18 cellular contexts compared by ENCODE assay signal in genomic region chr17:42672038-42672437, GRCh38. TPM values are rescaled to one million over a fixed set of nuclear protein-coding genes. Genes with fewer than 3 reads are reported as not detected.
DNase-seq lines count a peak whose midpoint lies in the region; ATAC-seq, FAIRE-seq and TF ChIP-seq lines count a peak whose summit lies in the region.
"Had no signal": no experiment of that assay in that cellular context is flagged by ENCODE, and none has a peak within 500 bp of the region (broad histone marks: within the 10 kb centered on the region; RNA-seq: fewer than 3 reads in every experiment).

No MANE protein-coding gene starts in this region.

- H3K27me3 Mint-ChIP-seq in stimulated activated naive CD8-positive, alpha-beta T cell treated with anti-CD3 and anti-CD28 coated beads, Interleukin-15, Interleukin-2, amounts not matched to agents 100 ng/mL and 50 ng/mL, for 24 hours, result peaks cover 49% of the 10 kb centered on the region

- H3K4me3 ChIP-seq in GM12878, result no peak overlapping the region
- H3K4me3 ChIP-seq in iPS-20b (ENCODE audit: low read length), result peak overlapping the region; percentile 61
- no peak overlapping the region for H3K4me3 ChIP-seq in vagina
- H3K4me3 ChIP-seq in tibial nerve, result no peak overlapping the region
- H3K4me3 ChIP-seq: adrenal gland, heart left ventricle, left lung, thyroid gland had no signal

- no peak for DNase-seq in stimulated activated naive CD8-positive, alpha-beta T cell treated with anti-CD3 and anti-CD28 coated beads, Interleukin-15, Interleukin-2, amounts not matched to agents 100 U/mL and 50 U/mL, for 24 hours
- no peak for DNase-seq in GM12878 (ENCODE audit: low read depth, low spot score)
- no peak for DNase-seq in vagina (ENCODE audit: extremely low spot score in 2 of 2)
- no peak for DNase-seq in tibial nerve (ENCODE audit: low spot score in 2 of 2)
- no peak for DNase-seq in NAMALWA (ENCODE audit: low spot score)
- DNase-seq in stimulated activated CD4-positive, alpha-beta T cell treated with anti-CD3 and anti-CD28 coated beads, Interleukin-1b, Interleukin-23, amount 100 ng/mL, for 48 hours, result no peak
- DNase-seq: activated CD4-positive, alpha-beta T cell treated with anti-CD3 and anti-CD28 coated beads, Interleukin-2, amount 50 U/mL, for 48 hours; activated T-cell treated with anti-CD3 and anti-CD28 coated beads, Interleukin-2, amount 50 U/mL, for 48 hours; adrenal gland; CD8-positive, alpha-beta T cell; GDM1; left lung; naive B cell; thyroid gland had no signal

- peaks cover 5% of the 10 kb centered on the region for H3K36me3 Mint-ChIP-seq in stimulated activated naive CD8-positive, alpha-beta T cell treated with anti-CD3 and anti-CD28 coated beads, Interleukin-15, Interleukin-2, amounts not matched to agents 100 ng/mL and 50 ng/mL, for 24 hours (ENCODE audit: low read depth)
- H3K36me3 Mint-ChIP-seq: naive B cell had no signal

- RAD21 ChIA-PET in GM12878 (lab: Charles Lee; ENCODE audit: unreplicated experiment), result interaction anchor here (1.5 kb wide), 1 partner anchor 53 kb away, joined by 3 read pairs; no protein-coding TSS in a partner anchor

- H3K4me1 ChIP-seq in GM12878 (ENCODE audit: control insufficient read depth, insufficient read depth, low read length) (peaks cover 3% of the 10 kb centered on the region; the same call in 1 of the 2 replicates), iPS-20b (ENCODE audit: insufficient read depth, low read length) (peaks cover 23% of the 10 kb centered on the region), vagina (peaks cover 81% of the 10 kb centered on the region), tibial nerve (peaks cover 0 to 85% (median 40%) of the 10 kb centered on the region in 4 donors)

- peaks cover 25% of the 10 kb centered on the region for H3K4me1 Mint-ChIP-seq in stimulated activated naive CD8-positive, alpha-beta T cell treated with anti-CD3 and anti-CD28 coated beads, Interleukin-15, Interleukin-2, amounts not matched to agents 100 ng/mL and 50 ng/mL, for 24 hours (ENCODE audit: low read depth)

- POLR2A ChIA-PET in GM12878 (lab: Charles Lee), result interaction anchor here (0.5 to 0.9 kb wide), 4 partner anchors 9 to 1675 kb away, joined by 3 to 4 read pairs (median 4); no protein-coding TSS in a partner anchor

- TF ChIP-seq POLR2A in GM12878 (IDR thresholded peaks at IDR 0.05; ENCODE audit: low read depth, low read length) (no peak), vagina (IDR thresholded peaks at IDR 0.05) (no peak), tibial nerve (IDR thresholded peaks at IDR 0.05) (no peak)

- TF ChIP-seq CTCF in GM12878 (IDR thresholded peaks at IDR 0.05 in 2 of 3, conservative IDR thresholded peaks at IDR 0.05 in 1 of 3; ENCODE audit: control insufficient read depth in 2 of 3, extremely low read depth in 1 of 3, insufficient read depth in 1 of 3, low read depth in 3 of 3, low read length in 3 of 3), result no peak
- no peak for TF ChIP-seq CTCF in vagina (IDR thresholded peaks at IDR 0.05)
- TF ChIP-seq CTCF in tibial nerve (IDR thresholded peaks at IDR 0.05), result no peak

- H3K4me2 ChIP-seq in GM12878 (ENCODE audit: control insufficient read depth, insufficient read depth), result 0 out of 2 replicates have a peak overlapping the region, but pooled peaks have one; percentile 27

- WGBS in GM12878 (ENCODE audit: insufficient coverage, insufficient replicate concordance, low lambda C conversion rate, missing lambda C conversion rate), result 88% methylated on average over 28 of the region's 28 CpGs
- WGBS in tibial nerve, 2 donors, result 71 to 83% methylated on average over 25 to 28 of the region's 28 CpGs

- peaks cover 29% of the 10 kb centered on the region for H3K79me2 ChIP-seq in GM12878 (ENCODE audit: control insufficient read depth, insufficient read depth, low read length)

- no peaks in the 10 kb centered on the region for H4K20me1 ChIP-seq in GM12878 (ENCODE audit: control insufficient read depth, insufficient read depth)

- H3K27me3 ChIP-seq in GM12878 (replicated peaks in 1 of 2; ENCODE audit: control insufficient read depth in 2 of 2, insufficient read depth in 2 of 2, low read length in 1 of 2), result no peaks in the 10 kb centered on the region
- peaks cover 68% of the 10 kb centered on the region for H3K27me3 ChIP-seq in iPS-20b (ENCODE audit: insufficient read depth, low read length)
- no peaks in the 10 kb centered on the region for H3K27me3 ChIP-seq in vagina
- no peaks in the 10 kb centered on the region for H3K27me3 ChIP-seq in tibial nerve
- H3K27me3 ChIP-seq: adrenal gland, thyroid gland had no signal

- ATAC-seq in stimulated activated naive CD8-positive, alpha-beta T cell treated with anti-CD3 and anti-CD28 coated beads, Interleukin-15, Interleukin-2, amounts not matched to agents 100 U/mL and 50 U/mL, for 24 hours, result no peak
- no peak for ATAC-seq in GM12878
- ATAC-seq: CD8-positive, alpha-beta T cell; heart left ventricle; left lung had no signal

- peak overlapping the region; percentile 37 for H3K4me3 Mint-ChIP-seq in stimulated activated naive CD8-positive, alpha-beta T cell treated with anti-CD3 and anti-CD28 coated beads, Interleukin-15, Interleukin-2, amounts not matched to agents 100 ng/mL and 50 ng/mL, for 24 hours

- H3K9me3 Mint-ChIP-seq in stimulated activated naive CD8-positive, alpha-beta T cell treated with anti-CD3 and anti-CD28 coated beads, Interleukin-15, Interleukin-2, amounts not matched to agents 100 ng/mL and 50 ng/mL, for 24 hours, result no peaks in the 10 kb centered on the region
- H3K9me3 Mint-ChIP-seq: CD8-positive, alpha-beta T cell; naive B cell had no signal

- intact Hi-C loops in GM12878 (cut with micrococcal nuclease; ENCODE audit: unreplicated experiment), result no loop called here
- intact Hi-C loops in vagina (cut with DNase I), result loop anchor here (5.0 kb wide), 1 partner anchor 65 kb away; the partner anchor contains the start of genes RETREG3 and TUBG1

- SMC1A ChIA-PET in GM12878 (lab: Charles Lee; ENCODE audit: uncharacterized antibody, unreplicated experiment), result interaction anchor here (1.2 kb wide), 1 partner anchor 64 kb away, joined by 4 read pairs; no protein-coding TSS in a partner anchor

- no TSS peak for BruUV-seq in GM12878 (replicated peaks; lab: Mats Ljungman, UMichigan)

- H3K27ac ChIP-seq in GM12878 (ENCODE audit: control insufficient read depth, insufficient read depth) (no peak overlapping the region), iPS-20b (ENCODE audit: low read length) (no peak overlapping the region), vagina (peak overlapping the region; percentile 98), tibial nerve (peak overlapping the region in 2 of 4 donors; percentile 6 to 97)
- H3K27ac ChIP-seq: adrenal gland, left lung, thyroid gland had no signal

- no peak overlapping the region for H3K27ac Mint-ChIP-seq in stimulated activated naive CD8-positive, alpha-beta T cell treated with anti-CD3 and anti-CD28 coated beads, Interleukin-15, Interleukin-2, amounts not matched to agents 100 ng/mL and 50 ng/mL, for 24 hours
- H3K27ac Mint-ChIP-seq: CD8-positive, alpha-beta T cell had no signal

- H3K36me3 ChIP-seq in GM12878 (ENCODE audit: control insufficient read depth in 2 of 2, insufficient read depth in 2 of 2, low read length in 1 of 2) (peaks cover 20 to 32% of the 10 kb centered on the region in 2 experiments; a peak in 3 of 4 replicates), iPS-20b (ENCODE audit: insufficient read depth, low read depth, low read length) (peaks cover 20% of the 10 kb centered on the region), vagina (peaks cover 0 to 46% of the 10 kb centered on the region in 2 donors), tibial nerve (peaks cover 0 to 66% (median 0%) of the 10 kb centered on the region in 3 donors)

- no peak for FAIRE-seq in GM12878 (lab: Jason Lieb, UNC)
- FAIRE-seq: TTC549 had no signal

- in situ Hi-C loops in GM12878 (cut with MboI), result no loop called here

- H2AFZ ChIP-seq in GM12878 (ENCODE audit: control insufficient read depth, low read depth, low read length), result no peak overlapping the region

- TF ChIP-seq EP300 in GM12878 (IDR thresholded peaks at IDR 0.05; ENCODE audit: borderline replicate concordance in 1 of 2, control insufficient read depth in 1 of 2, low read depth in 2 of 2, low read length in 2 of 2) (no peak), tibial nerve (IDR thresholded peaks at IDR 0.05) (no peak)

- no peak overlapping the region for H3K9ac ChIP-seq in GM12878 (ENCODE audit: control insufficient read depth, insufficient read depth, low read length)
- H3K9ac ChIP-seq in iPS-20b (ENCODE audit: low read depth, low read length), result no peak overlapping the region

- CTCF ChIA-PET in GM12878 (lab: Yijun Ruan, JAX), result interaction anchor here (0.8 to 10.1 kb wide), 7 partner anchors 9 to 94 kb away, joined by 3 to 134 read pairs (median 5); no protein-coding TSS in a partner anchor

- no peak for TF ChIP-seq RAD21 in GM12878 (IDR thresholded peaks at IDR 0.05; ENCODE audit: insufficient read depth, low read depth, low read length)

- H3K9me3 ChIP-seq in GM12878 (replicated peaks; ENCODE audit: control insufficient read depth, insufficient read depth, low read length) (no peaks in the 10 kb centered on the region), iPS-20b (ENCODE audit: insufficient read depth, low read depth, low read length) (no peaks in the 10 kb centered on the region), vagina (no peaks in the 10 kb centered on the region), tibial nerve (no peaks in the 10 kb centered on the region)
- H3K9me3 ChIP-seq: adrenal gland, heart left ventricle, left lung, thyroid gland had no signal

RNA-seq across cellular contexts. Expression of gene PLEKHH3, which starts 4.8 kb away (rescaled TPM):
- 39.3 and 53.5 TPM in 2 replicates for total RNA-seq in GM12878 (2013; cell fraction: nucleolus; rRNA removed)
- 15.8 and 22.3 TPM in 2 replicates for total RNA-seq in GM12878 (2014; rRNA removed)
- 7.0 and 7.8 TPM in 2 replicates for total RNA-seq in GM12878 (2014; rRNA removed; fragmentation: Illumina TruSeq; extraction: Trizol)
- total RNA-seq in GM12878 (2021), result 35.5 and 38.0 TPM in 2 replicates
- 6.9 TPM for polyA plus RNA-seq in GM12878 (2011; ENCODE audit: low read depth)
- 4.0 and 14.0 TPM in 2 replicates for polyA plus RNA-seq in GM12878 (2011; rRNA removed)
- polyA plus RNA-seq in GM12878 (2011; cell fraction: cytosol; rRNA removed), result 18.7 and 28.9 TPM in 2 replicates
- polyA plus RNA-seq in GM12878 (2011; cell fraction: nucleus; rRNA removed), result 87.8 and 125 TPM in 2 replicates
- 26.0 and 33.7 TPM in 2 replicates for polyA plus RNA-seq in GM12878 (2012)
- polyA plus RNA-seq in GM12878 (2014; fragmentation: Illumina TruSeq; extraction: Trizol), result 1.5 and 3.9 TPM in 2 replicates
- polyA plus RNA-seq in GM12878 (2014; fragmentation: Nextera tagmentation; extraction: Ambion mirVana), result 1 to 10 TPM in 1 of 2 experiments, under 1 TPM in 1; 0.31 to 2.1 TPM
- 29.5 and 31.3 TPM in 2 replicates for polyA plus RNA-seq in GM12878 (2014; rRNA removed)
- polyA plus RNA-seq in GM12878 (2016; fragmentation: Nextera tagmentation; extraction: Ambion mirVana), result 10 to 100 TPM; 10.3 to 11.8 TPM
- 4.8 and 17.2 TPM in 2 replicates for polyA minus RNA-seq in GM12878 (2011; rRNA and poly(A)+ RNA removed)
- polyA minus RNA-seq in GM12878 (2011; cell fraction: cytosol; rRNA and poly(A)+ RNA removed), result 17.5 and 20.7 TPM in 2 replicates
- polyA minus RNA-seq in GM12878 (2011; cell fraction: nucleus; rRNA and poly(A)+ RNA removed), result 15.4 and 25.4 TPM in 2 replicates
- total RNA-seq in vagina, result 44.9 TPM
- 10 to 100 TPM; 32.4 to 57.7 (median 46.1) TPM for total RNA-seq in tibial nerve

RNA-seq across cellular contexts. Expression of gene CCR10, which starts 9.6 kb away (rescaled TPM):
- total RNA-seq in GM12878 (2013; cell fraction: nucleolus; rRNA removed), result 7.4 TPM in 2 replicates
- total RNA-seq in GM12878 (2014; rRNA removed) (25.2 and 34.2 TPM in 2 replicates), GM12878 (2014; rRNA removed; fragmentation: Illumina TruSeq; extraction: Trizol) (1.7 and 2.3 TPM in 2 replicates), GM12878 (2021) (54.0 and 61.3 TPM in 2 replicates), vagina (3.2 TPM), tibial nerve (10 to 100 TPM in 1 of 4 donors, 1 to 10 TPM in 3; 3.7 to 11.1 (median 7.1) TPM)
- polyA plus RNA-seq in GM12878 (2011; ENCODE audit: low read depth), result 6.0 TPM
- polyA plus RNA-seq in GM12878 (2011; rRNA removed) (1.7 and 2.6 TPM in 2 replicates), GM12878 (2014; fragmentation: Illumina TruSeq; extraction: Trizol) (0.22 and 0.82 TPM in 2 replicates), GM12878 (2014; fragmentation: Nextera tagmentation; extraction: Ambion mirVana) (under 1 TPM; 0.05 to 0.27 TPM), GM12878 (2014; rRNA removed) (21.0 and 30.9 TPM in 2 replicates), GM12878 (2016; fragmentation: Nextera tagmentation; extraction: Ambion mirVana) (10 to 100 TPM; 60.3 to 63.6 TPM)
- 7.5 and 12.9 TPM in 2 replicates for polyA plus RNA-seq in GM12878 (2011; cell fraction: cytosol; rRNA removed)
- 18.7 and 23.8 TPM in 2 replicates for polyA plus RNA-seq in GM12878 (2011; cell fraction: nucleus; rRNA removed)
- polyA plus RNA-seq in GM12878 (2012), result 20.8 and 43.4 TPM in 2 replicates
- polyA minus RNA-seq in GM12878 (2011; rRNA and poly(A)+ RNA removed), result 2.6 and 3.8 TPM in 2 replicates
- polyA minus RNA-seq in GM12878 (2011; cell fraction: cytosol; rRNA and poly(A)+ RNA removed), result 7.2 and 10.8 TPM in 2 replicates
- 7.9 and 15.9 TPM in 2 replicates for polyA minus RNA-seq in GM12878 (2011; cell fraction: nucleus; rRNA and poly(A)+ RNA removed)

RNA-seq across cellular contexts. Expression of gene CNTNAP1, which starts 10.3 kb away (rescaled TPM):
- total RNA-seq in GM12878 (2013; cell fraction: nucleolus; rRNA removed), result 57.8 and 68.0 TPM in 2 replicates
- total RNA-seq in GM12878 (2014; rRNA removed) (11.1 and 12.9 TPM in 2 replicates), GM12878 (2014; rRNA removed; fragmentation: Illumina TruSeq; extraction: Trizol) (7.4 and 8.0 TPM in 2 replicates), GM12878 (2021) (26.0 and 29.9 TPM in 2 replicates), vagina (5.9 TPM), tibial nerve (10 to 100 TPM in 2 of 4 donors, 1 to 10 TPM in 2; 6.3 to 21.0 (median 12.6) TPM)
- 10.6 TPM for polyA plus RNA-seq in GM12878 (2011; ENCODE audit: low read depth)
- polyA plus RNA-seq in GM12878 (2011; rRNA removed) (10.2 and 19.6 TPM in 2 replicates), GM12878 (2014; fragmentation: Illumina TruSeq; extraction: Trizol) (10.6 and 14.1 TPM in 2 replicates), GM12878 (2014; fragmentation: Nextera tagmentation; extraction: Ambion mirVana) (1 to 10 TPM in 1 of 2 experiments, under 1 TPM in 1; 0.95 to 1.9 TPM), GM12878 (2014; rRNA removed) (22.0 and 26.6 TPM in 2 replicates), GM12878 (2016; fragmentation: Nextera tagmentation; extraction: Ambion mirVana) (1 to 10 TPM; 2.5 to 2.7 TPM)
- polyA plus RNA-seq in GM12878 (2011; cell fraction: cytosol; rRNA removed), result 26.2 and 27.3 TPM in 2 replicates
- 194 and 207 TPM in 2 replicates for polyA plus RNA-seq in GM12878 (2011; cell fraction: nucleus; rRNA removed)
- 22.3 and 24.4 TPM in 2 replicates for polyA plus RNA-seq in GM12878 (2012)
- 12.7 and 16.8 TPM in 2 replicates for polyA minus RNA-seq in GM12878 (2011; rRNA and poly(A)+ RNA removed)
- 11.6 and 12.4 TPM in 2 replicates for polyA minus RNA-seq in GM12878 (2011; cell fraction: cytosol; rRNA and poly(A)+ RNA removed)
- 20.2 and 29.2 TPM in 2 replicates for polyA minus RNA-seq in GM12878 (2011; cell fraction: nucleus; rRNA and poly(A)+ RNA removed)

RNA-seq across cellular contexts. Expression of gene TUBG2, which starts 13.0 kb away (rescaled TPM):
- total RNA-seq in GM12878 (2013; cell fraction: nucleolus; rRNA removed), result 44.1 and 46.6 TPM in 2 replicates
- total RNA-seq in GM12878 (2014; rRNA removed), result 6.0 and 6.8 TPM in 2 replicates
- 3.8 and 4.7 TPM in 2 replicates for total RNA-seq in GM12878 (2014; rRNA removed; fragmentation: Illumina TruSeq; extraction: Trizol)
- 7.7 and 9.1 TPM in 2 replicates for total RNA-seq in GM12878 (2021)
- 8.9 TPM for polyA plus RNA-seq in GM12878 (2011; ENCODE audit: low read depth)
- 12.4 and 14.4 TPM in 2 replicates for polyA plus RNA-seq in GM12878 (2011; rRNA removed)
- 17.1 and 21.5 TPM in 2 replicates for polyA plus RNA-seq in GM12878 (2011; cell fraction: cytosol; rRNA removed)
- polyA plus RNA-seq in GM12878 (2011; cell fraction: nucleus; rRNA removed), result 71.5 and 76.2 TPM in 2 replicates
- 15.4 and 17.1 TPM in 2 replicates for polyA plus RNA-seq in GM12878 (2012)
- polyA plus RNA-seq in GM12878 (2014; fragmentation: Illumina TruSeq; extraction: Trizol), result 5.8 and 8.8 TPM in 2 replicates
- polyA plus RNA-seq in GM12878 (2014; fragmentation: Nextera tagmentation; extraction: Ambion mirVana), result 1 to 10 TPM; 1.2 to 1.8 TPM
- polyA plus RNA-seq in GM12878 (2014; rRNA removed), result 11.3 and 12.5 TPM in 2 replicates
- polyA plus RNA-seq in GM12878 (2016; fragmentation: Nextera tagmentation; extraction: Ambion mirVana), result 10 to 100 TPM; 11.3 to 11.9 TPM
- 5.3 and 8.6 TPM in 2 replicates for polyA minus RNA-seq in GM12878 (2011; rRNA and poly(A)+ RNA removed)
- 2.8 and 4.8 TPM in 2 replicates for polyA minus RNA-seq in GM12878 (2011; cell fraction: cytosol; rRNA and poly(A)+ RNA removed)
- 14.5 and 16.8 TPM in 2 replicates for polyA minus RNA-seq in GM12878 (2011; cell fraction: nucleus; rRNA and poly(A)+ RNA removed)
- total RNA-seq in vagina, result 44.7 TPM
- total RNA-seq in tibial nerve, result 10 to 100 TPM; 48.2 to 92.4 (median 77.6) TPM
